In genomic region chr1:224107282-224107625, GRCh38 we compare ENCODE assay signal across 11 cellular contexts. TPM values are rescaled to one million over a fixed set of nuclear protein-coding genes. Genes with fewer than 3 reads are reported as not detected.
DNase-seq lines count a peak whose midpoint lies in the region; ATAC-seq, FAIRE-seq and TF ChIP-seq lines count a peak whose summit lies in the region.
"Had no signal": no experiment of that assay in that cellular context is flagged by ENCODE, and none has a peak within 500 bp of the region (broad histone marks: within the 10 kb centered on the region; RNA-seq: fewer than 3 reads in every experiment).

No MANE protein-coding gene starts in this region.

- H3K18ac ChIP-seq in mesenchymal stem cell (ENCODE audit: low read depth in 1 of 2, low read length in 2 of 2) = no peak overlapping the region

- no peaks in the 10 kb centered on the region for H3K79me2 ChIP-seq in PC-3 (ENCODE audit: low read length)
- no peaks in the 10 kb centered on the region for H3K79me2 ChIP-seq in endothelial cell of umbilical vein (ENCODE audit: control insufficient read depth, insufficient read depth, low read length)

- BruUV-seq in PC-3 (replicated peaks; lab: Mats Ljungman, UMichigan) (no TSS peak), endothelial cell of umbilical vein (replicated peaks; lab: Mats Ljungman, UMichigan) (no TSS peak)

- CTCF ChIA-PET in HEK293 (lab: Yijun Ruan, JAX) = interaction anchor here (0.5 to 3.0 kb wide), 20 partner anchors 8 to 1261 kb away, joined by 3 to 18 read pairs (median 3); no protein-coding TSS in a partner anchor
- CTCF ChIA-PET in PC-3 (lab: Charles Lee) = interaction anchor here (0.7 to 1.2 kb wide), 2 partner anchors 20 to 55 kb away, joined by 5 to 11 read pairs; no protein-coding TSS in a partner anchor
- CTCF ChIA-PET in endothelial cell of umbilical vein (lab: Charles Lee) = interaction anchor here (0.7 to 6.1 kb wide), 17 partner anchors 9 to 409 kb away, joined by 3 to 62 read pairs (median 5); partner anchors contain the start of gene TP53BP2

- no peak overlapping the region for H3K27ac ChIP-seq in HEK293 (ENCODE audit: extremely low read depth, low read depth, low read length)
- no peak overlapping the region for H3K27ac ChIP-seq in PC-3 (ENCODE audit: low read length)
- no peak overlapping the region for H3K27ac ChIP-seq in endothelial cell of umbilical vein (ENCODE audit: insufficient read depth, low read depth, low read length)
- no peak overlapping the region for H3K27ac ChIP-seq in mesenchymal stem cell (ENCODE audit: low read length, poor library complexity, severe bottlenecking)

- DNase-seq in PC-3 (no peak), endothelial cell of umbilical vein (ENCODE audit: low read depth, low spot score) (peak; percentile 46), mesenchymal stem cell (no peak), HTR-8/SVneo (ENCODE audit: insufficient read length, low spot score) (no peak)
- no peak for DNase-seq in activated CD8-positive, alpha-beta memory T cell treated with anti-CD3 and anti-CD28 coated beads, Interleukin-2, amount 50 U/mL, for 4 hours
- DNase-seq: BE2C; CD8-positive, alpha-beta memory T cell; NCI-H524 treated with DMSO at 0.1 percent for 48 hours; SHP77 treated with DMSO at 0.1 percent for 48 hours had no signal

- no peak overlapping the region for H2BK15ac ChIP-seq in mesenchymal stem cell (ENCODE audit: low read depth, poor library complexity, severe bottlenecking)

- no peaks in the 10 kb centered on the region for H3K9me2 ChIP-seq in PC-3 (replicated peaks; ENCODE audit: low read length)

- H3K9me1 ChIP-seq in endothelial cell of umbilical vein (replicated peaks; ENCODE audit: control insufficient read depth, extremely low read depth, insufficient read depth, low read length) = no peaks in the 10 kb centered on the region

- H2AK5ac ChIP-seq in mesenchymal stem cell (ENCODE audit: low read length, severe bottlenecking) = no peak overlapping the region

- no peaks in the 10 kb centered on the region for H3K79me1 ChIP-seq in mesenchymal stem cell (replicated peaks; ENCODE audit: low read length, poor library complexity, severe bottlenecking)

- intact Hi-C loops in PC-3 (cut with micrococcal nuclease) (loop anchor here (2.0 to 5.0 kb wide), 2 partner anchors 20 to 55 kb away; no protein-coding TSS in a partner anchor), endothelial cell of umbilical vein (cut with micrococcal nuclease) (loop anchor here (2.0 kb wide), 2 partner anchors 54 to 114 kb away; no protein-coding TSS in a partner anchor)

- POLR2A ChIA-PET in HEK293 (lab: Yijun Ruan, JAX) = interaction anchor here (1.2 kb wide), 1 partner anchor 114 kb away, joined by 4 read pairs; no protein-coding TSS in a partner anchor
- POLR2A ChIA-PET in PC-3 (lab: Charles Lee; ENCODE audit: unreplicated experiment) = interaction anchor here (0.5 kb wide), 1 partner anchor 39 kb away, joined by 4 read pairs; no protein-coding TSS in a partner anchor
- POLR2A ChIA-PET in endothelial cell of umbilical vein (lab: Charles Lee) = no interaction called here

- no peak for TF ChIP-seq POLR2A in endothelial cell of umbilical vein (IDR thresholded peaks at IDR 0.05; ENCODE audit: low read depth, low read length)

- H4K91ac ChIP-seq in mesenchymal stem cell (ENCODE audit: low read length) = no peak overlapping the region

- no peak overlapping the region for H3K4me3 ChIP-seq in HEK293 (ENCODE audit: low read depth, low read length)
- no peak overlapping the region for H3K4me3 ChIP-seq in PC-3 (ENCODE audit: low read length)
- no peak overlapping the region for H3K4me3 ChIP-seq in endothelial cell of umbilical vein (replicated peaks in 1 of 3; ENCODE audit: insufficient read depth in 1 of 3, low read depth in 1 of 3, low read length in 3 of 3)
- H3K4me3 ChIP-seq in mesenchymal stem cell (ENCODE audit: insufficient read depth in 1 of 2, low read depth in 1 of 2, low read length in 2 of 2) = no peak overlapping the region

- no peak overlapping the region for H2BK12ac ChIP-seq in mesenchymal stem cell (ENCODE audit: low read length in 2 of 2)

- FAIRE-seq in endothelial cell of umbilical vein (lab: Jason Lieb, UNC) (no peak), HTR-8/SVneo (lab: Jason Lieb, UNC) (no peak)

- no peaks in the 10 kb centered on the region for H3F3A ChIP-seq in PC-3 (ENCODE audit: low read length, unreplicated experiment)

- ATAC-seq in PC-3 = 0 out of 2 replicates have a peak, but pooled peaks have one; percentile 6
- ATAC-seq in GM18502 (IDR thresholded peaks at IDR 0.05; ENCODE audit: poor library complexity, unreplicated experiment) = no peak

- dilution Hi-C loops in endothelial cell of umbilical vein (cut with MboI; ENCODE audit: extremely low pct_ligation_motif_present, low sequenced_read_pairs) = no loop called here

- H2AFZ ChIP-seq in PC-3 (ENCODE audit: low read length) = peak overlapping the region; percentile 59; the same call in 1 of the 2 replicates
- peak overlapping the region; percentile 3 for H2AFZ ChIP-seq in endothelial cell of umbilical vein (ENCODE audit: low read depth, low read length)
- H2AFZ ChIP-seq in mesenchymal stem cell (ENCODE audit: low read depth, low read length) = no peak overlapping the region

- H3K4me2 ChIP-seq in PC-3 (ENCODE audit: low read length) = no peak overlapping the region
- no peak overlapping the region for H3K4me2 ChIP-seq in endothelial cell of umbilical vein (ENCODE audit: insufficient read depth, low read length)
- H3K4me2 ChIP-seq in mesenchymal stem cell (ENCODE audit: low read length, poor library complexity, severe bottlenecking) = no peak overlapping the region

- no peaks in the 10 kb centered on the region for H3K27me3 ChIP-seq in PC-3 (ENCODE audit: low read length)
- no peaks in the 10 kb centered on the region for H3K27me3 ChIP-seq in endothelial cell of umbilical vein (ENCODE audit: control insufficient read depth in 2 of 2, insufficient read depth in 2 of 2, low read length in 2 of 2)
- peaks cover 0 to 13% of the 10 kb centered on the region in 2 experiments for H3K27me3 ChIP-seq in mesenchymal stem cell (ENCODE audit: control insufficient read depth in 1 of 2, insufficient read depth in 1 of 2, low read length in 2 of 2)

- H3K9me3 ChIP-seq in HEK293 (ENCODE audit: control insufficient read depth, insufficient read depth, low read depth, low read length) (no peaks in the 10 kb centered on the region), PC-3 (ENCODE audit: low read length) (no peaks in the 10 kb centered on the region), endothelial cell of umbilical vein (replicated peaks; ENCODE audit: control insufficient read depth, insufficient read depth, low read length) (no peaks in the 10 kb centered on the region), mesenchymal stem cell (ENCODE audit: control insufficient read depth, low read length) (no peaks in the 10 kb centered on the region)
- H3K9me3 ChIP-seq: BE2C had no signal

- no peak overlapping the region for H3K4ac ChIP-seq in mesenchymal stem cell (ENCODE audit: low read depth in 1 of 2, low read length in 2 of 2)

- H2BK5ac ChIP-seq in mesenchymal stem cell (ENCODE audit: low read depth, low read length, poor library complexity, severe bottlenecking) = no peak overlapping the region

- H3K23ac ChIP-seq in mesenchymal stem cell (ENCODE audit: low read length in 2 of 2) = no peak overlapping the region

- H3K14ac ChIP-seq in mesenchymal stem cell (ENCODE audit: low read length in 2 of 2) = no peak overlapping the region

- H3K4me1 ChIP-seq in HEK293 (ENCODE audit: control insufficient read depth, insufficient read depth, low read length) (no peaks in the 10 kb centered on the region), PC-3 (ENCODE audit: insufficient read depth, low read length) (peaks cover 5% of the 10 kb centered on the region), endothelial cell of umbilical vein (ENCODE audit: control insufficient read depth, extremely low read depth, insufficient read depth, low read length) (peaks cover 9% of the 10 kb centered on the region), mesenchymal stem cell (ENCODE audit: control insufficient read depth, insufficient read depth, low read depth, low read length) (peaks cover 3% of the 10 kb centered on the region)
- H3K4me1 ChIP-seq: BE2C had no signal

- no peak overlapping the region for H3K9ac ChIP-seq in PC-3 (ENCODE audit: low read length)
- no peak overlapping the region for H3K9ac ChIP-seq in endothelial cell of umbilical vein (replicated peaks; ENCODE audit: extremely low read depth, insufficient read depth, low read length)
- no peak overlapping the region for H3K9ac ChIP-seq in mesenchymal stem cell (ENCODE audit: low read length)

- no peaks in the 10 kb centered on the region for H4K20me1 ChIP-seq in PC-3 (ENCODE audit: low read length)
- H4K20me1 ChIP-seq in endothelial cell of umbilical vein (replicated peaks; ENCODE audit: control insufficient read depth, extremely low read depth, insufficient read depth, low read length) = no peaks in the 10 kb centered on the region

- no peak for TF ChIP-seq CTCF in HEK293 (tag by site-specific recombination; IDR thresholded peaks at IDR 0.05)
- no peak for TF ChIP-seq CTCF in PC-3 (conservative IDR thresholded peaks at IDR 0.05; ENCODE audit: low read depth, low read length)
- no peak for TF ChIP-seq CTCF in endothelial cell of umbilical vein (IDR thresholded peaks at IDR 0.05; ENCODE audit: extremely low read depth in 1 of 2, insufficient read depth in 1 of 2, low read depth in 1 of 2, low read length in 2 of 2)

- H3K36me3 ChIP-seq in HEK293 (ENCODE audit: control insufficient read depth in 2 of 2, insufficient read depth in 1 of 2, low read length in 2 of 2) (no peaks in the 10 kb centered on the region), PC-3 (ENCODE audit: low read depth, low read length) (no peaks in the 10 kb centered on the region), endothelial cell of umbilical vein (ENCODE audit: control insufficient read depth in 2 of 2, extremely low read depth in 1 of 2, insufficient read depth in 2 of 2, low read length in 2 of 2) (no peaks in the 10 kb centered on the region), mesenchymal stem cell (ENCODE audit: control insufficient read depth in 1 of 2, insufficient read depth in 2 of 2, low read depth in 1 of 2, low read length in 2 of 2) (no peaks in the 10 kb centered on the region)
- H3K36me3 ChIP-seq: BE2C had no signal

- H2BK120ac ChIP-seq in mesenchymal stem cell (ENCODE audit: low read depth, low read length) = no peak overlapping the region

- no peak overlapping the region for H4K8ac ChIP-seq in mesenchymal stem cell (ENCODE audit: low read length)

RNA-seq across cellular contexts. Expression of gene FBXO28, which starts 6.7 kb away (rescaled TPM):
- total RNA-seq in PC-3 (2014; rRNA removed) (57.7 and 82.6 TPM in 2 replicates), endothelial cell of umbilical vein (32.6 and 35.4 TPM in 2 replicates)
- polyA plus RNA-seq in endothelial cell of umbilical vein = 6.8 and 8.9 TPM in 2 replicates
- polyA plus RNA-seq in endothelial cell of umbilical vein (2011; cell fraction: cytosol; rRNA removed) = 12.6 and 14.3 TPM in 2 replicates
- polyA plus RNA-seq in endothelial cell of umbilical vein (2011; cell fraction: nucleus; rRNA removed) = 15.3 and 18.9 TPM in 2 replicates
- 16.2 and 23.6 TPM in 2 replicates for polyA plus RNA-seq in endothelial cell of umbilical vein (2012)
- 26.0 and 31.0 TPM in 2 replicates for polyA minus RNA-seq in endothelial cell of umbilical vein
- 33.6 TPM for polyA minus RNA-seq in endothelial cell of umbilical vein (2011; cell fraction: cytosol; rRNA and poly(A)+ RNA removed)
- polyA minus RNA-seq in endothelial cell of umbilical vein (2011; cell fraction: nucleus; rRNA and poly(A)+ RNA removed) = 26.0 and 28.4 TPM in 2 replicates
- polyA plus RNA-seq in mesenchymal stem cell (2013, experiment 1 of 2) = 12.1 TPM
- 12.8 TPM for polyA plus RNA-seq in mesenchymal stem cell (2013, experiment 2 of 2)
